ENCODE assay signal across 1 cellular context in genomic region chr1:23019094-23019850, GRCh38.
TF ChIP-seq lines count a peak whose summit lies in the region.

Gene KDM1A, plus strand, starts transcription at chr1:23019468. Its CDS starts 129 bp downstream, at chr1:23019597.

TF ChIP-seq in HepG2, 621 proteins besides CTCF, POLR2A, EP300 and RAD21 (continued from another document and continues in another):
- TF ChIP-seq ZNF460 (CRISPR knock-in tag; IDR thresholded peaks at IDR 0.05; ENCODE audit: borderline replicate concordance) (no peak; the same call in 1 of the 2 replicates), FUBP1 (CRISPR knock-in tag; IDR thresholded peaks at IDR 0.05; ENCODE audit: borderline replicate concordance) (peak; percentile 55; the same call in 1 of the 2 replicates), MEF2D (CRISPR knock-in tag; IDR thresholded peaks at IDR 0.05) (peak; percentile 82), ZNF17 (CRISPR knock-in tag; IDR thresholded peaks at IDR 0.05) (no peak), ADNP (CRISPR knock-in tag; IDR thresholded peaks at IDR 0.05) (no peak), ZC3H4 (CRISPR knock-in tag; IDR thresholded peaks at IDR 0.05; ENCODE audit: borderline replicate concordance) (peak; percentile 74; the same call in 1 of the 2 replicates), MIXL1 (CRISPR knock-in tag; IDR thresholded peaks at IDR 0.05) (peak; percentile 84), NRL (CRISPR knock-in tag; IDR thresholded peaks at IDR 0.05; ENCODE audit: borderline replicate concordance) (no peak; the same call in none of the 2 replicates), ZNF691 (CRISPR knock-in tag; IDR thresholded peaks at IDR 0.05; ENCODE audit: borderline replicate concordance, low read depth) (peak; percentile 92), CHCHD3 (CRISPR knock-in tag; IDR thresholded peaks at IDR 0.05) (0 out of 2 replicates have a peak, but pooled peaks have one; percentile 65), ELF4 (CRISPR knock-in tag; IDR thresholded peaks at IDR 0.05; ENCODE audit: borderline replicate concordance) (no peak), MIER2 (CRISPR knock-in tag; IDR thresholded peaks at IDR 0.05) (peak; percentile 80), TP53 (CRISPR knock-in tag; conservative IDR thresholded peaks at IDR 0.05) (0 out of 2 replicates have a peak, but pooled peaks have one; percentile 34), KMT2B (CRISPR knock-in tag; IDR thresholded peaks at IDR 0.05) (peak; percentile 98), ZBTB39 (CRISPR knock-in tag; IDR thresholded peaks at IDR 0.05) (no peak), CHD4 (IDR thresholded peaks at IDR 0.05; ENCODE audit: borderline replicate concordance, low read length) (no peak), ARNTL (CRISPR knock-in tag; IDR thresholded peaks at IDR 0.05) (peak; percentile 53; the same call in 1 of the 2 replicates), HMGXB4 (CRISPR knock-in tag; IDR thresholded peaks at IDR 0.05; ENCODE audit: borderline replicate concordance in 1 of 2, low read depth in 1 of 2) (peak; percentile 93 to 94), ZFP90 (CRISPR knock-in tag; IDR thresholded peaks at IDR 0.05; ENCODE audit: borderline replicate concordance) (no peak; the same call in 1 of the 2 replicates), SETDB1 (CRISPR knock-in tag; IDR thresholded peaks at IDR 0.05; ENCODE audit: borderline replicate concordance) (no peak), ZNF589 (CRISPR knock-in tag; conservative IDR thresholded peaks at IDR 0.05) (peak; percentile 82), NFYB (CRISPR knock-in tag; IDR thresholded peaks at IDR 0.05) (no peak; the same call in 1 of the 2 replicates), ZNF670 (CRISPR knock-in tag; IDR thresholded peaks at IDR 0.05; ENCODE audit: borderline replicate concordance) (peak; percentile 94; the same call in 1 of the 2 replicates), ZNF281 (CRISPR knock-in tag; IDR thresholded peaks at IDR 0.05; ENCODE audit: borderline replicate concordance) (peak; percentile 98), ZNF24 (IDR thresholded peaks at IDR 0.05) (no peak), ZNF207 (IDR thresholded peaks at IDR 0.05; ENCODE audit: borderline replicate concordance) (no peak), ZBTB3 (CRISPR knock-in tag; IDR thresholded peaks at IDR 0.05; ENCODE audit: borderline replicate concordance, low read depth) (peak; percentile 29; the same call in 1 of the 2 replicates), NFE2L2 (IDR thresholded peaks at IDR 0.05; ENCODE audit: low read length) (no peak), SAFB2 (CRISPR knock-in tag; IDR thresholded peaks at IDR 0.05; ENCODE audit: borderline replicate concordance, low read depth) (peak; percentile 87; the same call in 1 of the 2 replicates), ZNF30 (CRISPR knock-in tag; IDR thresholded peaks at IDR 0.05) (no peak), ZNF891 (CRISPR knock-in tag; IDR thresholded peaks at IDR 0.05) (no peak), PREB (CRISPR knock-in tag; IDR thresholded peaks at IDR 0.05) (no peak), PITX1 (CRISPR knock-in tag; IDR thresholded peaks at IDR 0.05) (peak; percentile 85), SNAPC2 (CRISPR knock-in tag; IDR thresholded peaks at IDR 0.05) (peak; percentile 78; the same call in 1 of the 2 replicates), PAXIP1 (CRISPR knock-in tag; conservative IDR thresholded peaks at IDR 0.05) (peak; percentile 74), THAP11 (CRISPR knock-in tag; IDR thresholded peaks at IDR 0.05) (peak; percentile 93), BATF2 (CRISPR knock-in tag; IDR thresholded peaks at IDR 0.05) (0 out of 2 replicates have a peak, but pooled peaks have one; percentile 45), ATF5 (CRISPR knock-in tag; IDR thresholded peaks at IDR 0.05; ENCODE audit: low read depth) (no peak), ZKSCAN5 (CRISPR knock-in tag; IDR thresholded peaks at IDR 0.05) (no peak), FLYWCH1 (CRISPR knock-in tag; IDR thresholded peaks at IDR 0.05) (peak; percentile 84; the same call in 1 of the 2 replicates), ZNF263 (CRISPR knock-in tag; IDR thresholded peaks at IDR 0.05) (no peak; the same call in 1 of the 2 replicates), SATB2 (CRISPR knock-in tag; IDR thresholded peaks at IDR 0.05) (no peak), SIX4 (CRISPR knock-in tag; IDR thresholded peaks at IDR 0.05) (peak; percentile 48; the same call in 1 of the 2 replicates), ZIK1 (CRISPR knock-in tag; IDR thresholded peaks at IDR 0.05; ENCODE audit: borderline replicate concordance, low read depth) (peak; percentile 95; the same call in 1 of the 2 replicates), HNRNPL (IDR thresholded peaks at IDR 0.05; ENCODE audit: low read depth, low read length) (no peak), ZNF674 (CRISPR knock-in tag; IDR thresholded peaks at IDR 0.05; ENCODE audit: low read depth) (peak; percentile 72; the same call in 1 of the 2 replicates), PCBP2 (optimal IDR thresholded peaks at IDR 0.05; ENCODE audit: low read depth, low read length, poor library complexity, severe bottlenecking) (no peak), ZNF616 (CRISPR knock-in tag; IDR thresholded peaks at IDR 0.05; ENCODE audit: low read depth) (0 out of 2 replicates have a peak, but pooled peaks have one; percentile 64), TSC22D2 (CRISPR knock-in tag; IDR thresholded peaks at IDR 0.05; ENCODE audit: borderline replicate concordance) (peak; percentile 47; the same call in 1 of the 2 replicates), ZSCAN5A (CRISPR knock-in tag; IDR thresholded peaks at IDR 0.05; ENCODE audit: borderline replicate concordance) (no peak)
